Comparison of ENCODE assay signal across 8 cellular contexts in the genomic region with DNA sequence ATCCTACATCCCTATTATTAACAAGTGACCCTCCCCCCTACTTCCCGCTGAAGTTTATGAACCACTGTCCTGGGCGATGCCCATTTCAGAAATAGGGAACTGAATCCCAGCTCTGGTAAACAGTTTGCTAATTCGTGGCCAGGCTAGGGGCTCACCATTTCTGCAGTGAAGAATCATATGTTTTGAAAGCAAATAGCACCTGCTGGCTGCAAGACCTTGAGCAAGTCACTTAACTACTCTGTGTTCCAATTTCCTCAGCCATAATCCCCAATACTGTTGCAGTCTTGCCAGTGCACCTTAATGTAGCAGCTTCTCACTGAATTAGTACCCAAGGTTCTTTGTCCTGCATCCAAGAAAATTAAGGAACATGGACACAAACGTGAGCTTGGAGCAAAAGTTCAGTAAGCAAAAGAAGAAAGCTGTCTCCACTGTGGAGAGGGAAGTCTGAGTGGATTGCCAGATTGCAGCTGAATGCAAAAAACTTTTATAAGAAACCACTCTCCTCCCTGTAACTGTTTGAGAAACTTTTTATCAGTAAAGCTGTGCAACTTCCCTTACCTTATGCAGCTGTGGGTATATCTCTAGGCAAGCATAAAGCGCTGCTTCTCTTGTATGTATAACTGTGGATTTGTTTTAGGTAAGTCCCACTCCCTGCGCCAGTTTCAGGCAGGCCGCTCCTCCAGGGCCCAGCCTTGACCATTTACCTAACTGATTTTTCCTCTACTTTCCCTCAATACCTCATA. TPM values are rescaled to one million over a fixed set of nuclear protein-coding genes. Genes with fewer than 3 reads are reported as not detected.
DNase-seq lines count a peak whose midpoint lies in the region; ATAC-seq and TF ChIP-seq lines count a peak whose summit lies in the region.

No MANE protein-coding gene starts in this region.

- H3K4me1 Mint-ChIP-seq in CD14-positive monocyte (peaks cover 69% of the 10 kb centered on the region), brain (peaks cover 13% of the 10 kb centered on the region), natural killer cell (peaks cover 44 to 49% of the 10 kb centered on the region in 2 donors)

- H3K36me3 Mint-ChIP-seq in CD14-positive monocyte (peaks cover 43 to 44% of the 10 kb centered on the region in 2 donors), brain (no peaks in the 10 kb centered on the region), natural killer cell (peaks cover 4% of the 10 kb centered on the region)

- TF ChIP-seq CTCF in CD14-positive monocyte (IDR thresholded peaks at IDR 0.05) (no peak), brain (conservative IDR thresholded peaks at IDR 0.05) (no peak), natural killer cell (IDR thresholded peaks at IDR 0.05) (no peak)

- H3K27ac Mint-ChIP-seq in CD14-positive monocyte (peak overlapping the region; percentile 94 to 99 (median 96)), brain (peak overlapping the region in 1 of 5 experiments; percentile 33), natural killer cell (peak overlapping the region; percentile 68 to 88)

- intact Hi-C loops in CD14-positive monocyte (cut with micrococcal nuclease) (loop anchor here (5.0 to 10.0 kb wide), 3 partner anchors 70 to 277 kb away; a partner anchor contains a TSS), natural killer cell (cut with micrococcal nuclease) (no loop called here)

- ATAC-seq in GM19397 (IDR thresholded peaks at IDR 0.05; ENCODE audit: unreplicated experiment) (peak; percentile 37), HG03442 (IDR thresholded peaks at IDR 0.05; ENCODE audit: unreplicated experiment) (peak; percentile 38), natural killer cell (peak in 2 of 3 donors; percentile 25 to 37)

- H3K27me3 Mint-ChIP-seq in CD14-positive monocyte (ENCODE audit: low read depth in 3 of 3) (peaks cover 0 to 4% (median 1%) of the 10 kb centered on the region in 3 donors), brain (peaks cover 5% of the 10 kb centered on the region), natural killer cell (ENCODE audit: low read depth in 2 of 2) (no peaks in the 10 kb centered on the region)

- H3K9me3 Mint-ChIP-seq in CD14-positive monocyte, result peaks cover 8 to 19% (median 12%) of the 10 kb centered on the region in 7 donors
- peaks cover 10 to 17% (median 15%) of the 10 kb centered on the region in 5 experiments for H3K9me3 Mint-ChIP-seq in brain
- peaks cover 0 to 3% of the 10 kb centered on the region in 2 donors for H3K9me3 Mint-ChIP-seq in natural killer cell

- peak; percentile 59 for DNase-seq in CD14-positive monocyte (ENCODE audit: low spot score)
- no peak for DNase-seq in natural killer cell
- no peak for DNase-seq in foreskin melanocyte
- DNase-seq in NCI-H1092 treated with DMSO at 0.1 percent for 48 hours (lab: John Stamatoyannopoulos, UW), result no peak
- no peak for DNase-seq in NCI-H2171 (lab: John Stamatoyannopoulos, UW)

- H3K4me3 Mint-ChIP-seq in CD14-positive monocyte (peak overlapping the region; percentile 96 to 98), brain (peak overlapping the region in 3 of 5 experiments; percentile 23 to 78 (median 75)), natural killer cell (peak overlapping the region; percentile 88)

RNA-seq across cellular contexts. Expression of a gene that starts 0.8 kb away (rescaled TPM):
- 100 to 1,000 TPM; 237 TPM for polyA plus RNA-seq in CD14-positive monocyte
- 7.9 TPM for polyA plus RNA-seq in brain (ENCODE audit: insufficient read depth, low read depth, low replicate concordance)
- 10 to 100 TPM; 12.4 to 21.1 (median 16.5) TPM for total RNA-seq in natural killer cell

RNA-seq across cellular contexts. Expression of a gene that starts 30.7 kb away (rescaled TPM):
- polyA plus RNA-seq in CD14-positive monocyte, result 10 to 100 TPM; 22.0 to 41.9 TPM
- polyA plus RNA-seq in brain (ENCODE audit: insufficient read depth, low read depth, low replicate concordance), result 15.3 TPM
- 10 to 100 TPM in 2 of 3 donors, 1 to 10 TPM in 1; 8.5 to 24.7 (median 15.4) TPM for total RNA-seq in natural killer cell

Comparison
In these comparisons a context has a peak if more than half of its experiments do, and no peak if none do; other contexts are left out.
1. RNA of a gene that starts 0.8 kb away (polyA plus RNA-seq): 237 TPM in CD14-positive monocyte; 7.9 TPM in brain (single experiment); every median in the first group is over 10 times any median in the second.
2. Peak in every context shown above with its lines, with median percentiles within 50 percentile points of each other: H3K4me3 Mint-ChIP-seq and ATAC-seq.